16 cellular contexts compared by ENCODE assay signal in genomic region chr6:119037941-119038623, GRCh38.
"Had no signal": no experiment of that assay in that cellular context is flagged by ENCODE, and none has a peak within 500 bp of the region (broad histone marks: within the 10 kb centered on the region; RNA-seq: fewer than 3 reads in every experiment).

No MANE protein-coding gene starts in this region.

- H3K4me1 ChIP-seq: ascending aorta, esophagus squamous epithelium, stomach had no signal

- H3K27ac Mint-ChIP-seq: activated T-helper 1 cell treated with anti-CD3 and anti-CD28 coated beads, Interleukin-12 subunit alpha, Interleukin-12 subunit beta, Interleukin-2, Interleukin-4 antibody, amounts not matched to agents 30 ng/mL and 10 ng/mL and 1 ng/mL, durations not matched to agents 14 hours and 24 hours and 36 hours had no signal

- H3K4me3 Mint-ChIP-seq: activated T-helper 1 cell treated with anti-CD3 and anti-CD28 coated beads, Interleukin-12 subunit alpha, Interleukin-12 subunit beta, Interleukin-2, Interleukin-4 antibody, amounts not matched to agents 30 ng/mL and 10 ng/mL and 1 ng/mL, durations not matched to agents 14 hours and 24 hours and 36 hours; neural crest cell had no signal

- H3K27me3 ChIP-seq: ascending aorta, dorsolateral prefrontal cortex, esophagus squamous epithelium, stomach had no signal

- DNase-seq: activated CD4-positive, alpha-beta T cell treated with anti-CD3 and anti-CD28 coated beads for 4 hours; activated naive CD4-positive, alpha-beta T cell; dorsolateral prefrontal cortex; esophagus squamous epithelium; foreskin fibroblast; head of caudate nucleus; kidney; stimulated activated CD4-positive, alpha-beta T cell treated with anti-CD3 and anti-CD28 coated beads, Interleukin-4, amount 100 ng/mL, for 1 hour; stimulated activated CD8-positive, alpha-beta memory T cell treated with anti-CD3 and anti-CD28 coated beads, Interleukin-4, amount 100 ng/mL, for 48 hours; stomach; T1000 had no signal

- H3K27ac ChIP-seq: ascending aorta, dorsolateral prefrontal cortex, esophagus squamous epithelium, stomach, thoracic aorta, VCaP had no signal

- H3K4me3 ChIP-seq: ascending aorta, dorsolateral prefrontal cortex, esophagus squamous epithelium, stomach, thoracic aorta had no signal

- H3K9me3 Mint-ChIP-seq: activated T-helper 1 cell treated with anti-CD3 and anti-CD28 coated beads, Interleukin-12 subunit alpha, Interleukin-12 subunit beta, Interleukin-2, Interleukin-4 antibody, amounts not matched to agents 30 ng/mL and 10 ng/mL and 1 ng/mL, durations not matched to agents 14 hours and 24 hours and 36 hours; neural crest cell had no signal

- H3K36me3 ChIP-seq: ascending aorta, esophagus squamous epithelium, stomach, thoracic aorta had no signal

- H3K9me3 ChIP-seq: ascending aorta, esophagus squamous epithelium, stomach, thoracic aorta had no signal
